In genomic region chr13:52187424-52188187, GRCh38 we compare ENCODE assay signal across 8 cellular contexts. TPM values are rescaled to one million over a fixed set of nuclear protein-coding genes. Genes with fewer than 3 reads are reported as not detected.
A peak's percentile ranks its signal among the peaks of the same experiment; 100 is the strongest.
DNase-seq lines count a peak whose midpoint lies in the region; ATAC-seq, FAIRE-seq and TF ChIP-seq lines count a peak whose summit lies in the region.
"Not testable (repeated sequence)": the region's sequence is repeated elsewhere in the genome, so short reads cannot be mapped to it uniquely, and the experiment has no call there.

No MANE protein-coding gene starts in this region.

- H3K36me3 ChIP-seq in endodermal cell (ENCODE audit: control insufficient read depth, insufficient read depth, low read length), result peaks cover 37% of the 10 kb centered on the region
- not testable (repeated sequence) for H3K36me3 ChIP-seq in keratinocyte (ENCODE audit: control insufficient read depth in 2 of 2, extremely low read depth in 1 of 2, insufficient read depth in 2 of 2, low read length in 2 of 2)

- H3K4me3 ChIP-seq in endodermal cell (ENCODE audit: low read length); keratinocyte (ENCODE audit: control insufficient read depth in 2 of 3, extremely low read depth in 1 of 3, insufficient read depth in 2 of 3, low read depth in 1 of 3, low read length in 3 of 3): not testable (repeated sequence)

- H3K4me1 ChIP-seq in endodermal cell (ENCODE audit: control insufficient read depth, insufficient read depth, low read length); keratinocyte (ENCODE audit: control insufficient read depth, extremely low read depth, insufficient read depth, low read length): not testable (repeated sequence)

- not testable (repeated sequence) for H2AFZ ChIP-seq in keratinocyte (ENCODE audit: control insufficient read depth, low read length)

- dilution Hi-C loops in keratinocyte (cut with MboI; ENCODE audit: extremely low pct_ligation_motif_present, low sequenced_read_pairs), result not testable (repeated sequence)

- not testable (repeated sequence) for H3K9me3 Mint-ChIP-seq in activated T-cell treated with anti-CD3 and anti-CD28 coated beads, Interleukin-2, amount 50 U/mL, for 72 hours; endodermal cell; stimulated activated memory B cell treated with anti-CD40 and anti-IgM and Interleukin-4, amounts not matched to agents 10 μg/mL and 1 μg/mL and 100 μg/mL, for 72 hours

- H3K9ac ChIP-seq in endodermal cell (ENCODE audit: extremely low read depth, low read length, poor library complexity, severe bottlenecking); keratinocyte (ENCODE audit: control insufficient read depth, extremely low read depth, insufficient read depth, low read length): not testable (repeated sequence)

- DNase-seq in Daoy (ENCODE audit: low read depth), result peak; percentile 40
- peak; percentile 64 for DNase-seq in OCI-M2 (lab: John Stamatoyannopoulos, UW; ENCODE audit: unreplicated experiment)
- DNase-seq in activated T-cell treated with anti-CD3 and anti-CD28 coated beads, Interleukin-2, amount 50 U/mL, for 72 hours; endodermal cell; keratinocyte (ENCODE audit: low read depth, low spot score): not testable (repeated sequence)

- H3K27me3 Mint-ChIP-seq in activated T-cell treated with anti-CD3 and anti-CD28 coated beads, Interleukin-2, amount 50 U/mL, for 72 hours (ENCODE audit: low read depth); endodermal cell (ENCODE audit: insufficient read depth); stimulated activated memory B cell treated with anti-CD40 and anti-IgM and Interleukin-4, amounts not matched to agents 10 μg/mL and 1 μg/mL and 100 μg/mL, for 72 hours: not testable (repeated sequence)

- not testable (repeated sequence) for H3K9me1 ChIP-seq in keratinocyte (ENCODE audit: control insufficient read depth, extremely low read depth, insufficient read depth, low read length)

- not testable (repeated sequence) for H3K27me3 ChIP-seq in endodermal cell (ENCODE audit: control insufficient read depth, insufficient read depth, low read length, poor library complexity, severe bottlenecking); keratinocyte (ENCODE audit: control insufficient read depth, extremely low read depth, insufficient read depth, low read length)

- peaks cover 16% of the 10 kb centered on the region for H3K79me2 ChIP-seq in keratinocyte (ENCODE audit: control insufficient read depth, insufficient read depth, low read length)

- H3K27ac Mint-ChIP-seq in activated T-cell treated with anti-CD3 and anti-CD28 coated beads, Interleukin-2, amount 50 U/mL, for 72 hours, result peak overlapping the region; percentile 68
- peak overlapping the region; percentile 17 for H3K27ac Mint-ChIP-seq in endodermal cell
- peak overlapping the region; percentile 8 for H3K27ac Mint-ChIP-seq in stimulated activated memory B cell treated with anti-CD40 and anti-IgM and Interleukin-4, amounts not matched to agents 10 μg/mL and 1 μg/mL and 100 μg/mL, for 72 hours

- WGBS in endodermal cell (ENCODE audit: insufficient coverage in 1 of 2, insufficient read length in 1 of 2), 2 experiments, result 93% methylated on average over 3 of the region's 4 CpGs; no CpG with 5 or more reads in 1 of the 2 experiments

- not testable (repeated sequence) for H3K4me2 ChIP-seq in keratinocyte (ENCODE audit: control insufficient read depth, extremely low read depth, insufficient read depth, low read depth, low read length)

- H3K9me3 ChIP-seq in endodermal cell (ENCODE audit: control insufficient read depth, low read length); keratinocyte (ENCODE audit: control insufficient read depth, low read depth, low read length): not testable (repeated sequence)

- H3K4me1 Mint-ChIP-seq in activated T-cell treated with anti-CD3 and anti-CD28 coated beads, Interleukin-2, amount 50 U/mL, for 72 hours (ENCODE audit: low read depth), result peaks cover 27% of the 10 kb centered on the region
- not testable (repeated sequence) for H3K4me1 Mint-ChIP-seq in endodermal cell; stimulated activated memory B cell treated with anti-CD40 and anti-IgM and Interleukin-4, amounts not matched to agents 10 μg/mL and 1 μg/mL and 100 μg/mL, for 72 hours

- H3K27ac ChIP-seq in endodermal cell (ENCODE audit: low read depth, low read length); keratinocyte (ENCODE audit: control insufficient read depth, insufficient read depth, low read length): not testable (repeated sequence)

- not testable (repeated sequence) for TF ChIP-seq CTCF in endodermal cell (conservative IDR thresholded peaks at IDR 0.05); keratinocyte (optimal IDR thresholded peaks at IDR 0.05 in 1 of 3, IDR thresholded peaks at IDR 0.05 in 1 of 3, conservative IDR thresholded peaks at IDR 0.05 in 1 of 3; ENCODE audit: extremely low read depth in 1 of 3, insufficient read depth in 2 of 3, low read length in 3 of 3)

- peak; percentile 54 for ATAC-seq in GM21447 (IDR thresholded peaks at IDR 0.05; ENCODE audit: unreplicated experiment)
- peak; percentile 71 for ATAC-seq in HG03432 (IDR thresholded peaks at IDR 0.05; ENCODE audit: unreplicated experiment)
- peak; percentile 60 to 62 for ATAC-seq in activated T-cell treated with anti-CD3 and anti-CD28 coated beads, Interleukin-2, amount 50 U/mL, for 72 hours (replicated peaks in 1 of 2)
- ATAC-seq in stimulated activated memory B cell treated with anti-CD40 and anti-IgM and Interleukin-4, amounts not matched to agents 10 μg/mL and 1 μg/mL and 100 μg/mL, for 72 hours, result peak; percentile 51

- not testable (repeated sequence) for H4K20me1 ChIP-seq in keratinocyte (ENCODE audit: control insufficient read depth, extremely low read depth, insufficient read depth, low read length)

- H3K36me3 Mint-ChIP-seq in activated T-cell treated with anti-CD3 and anti-CD28 coated beads, Interleukin-2, amount 50 U/mL, for 72 hours (ENCODE audit: insufficient read depth in 2 of 2), result not testable (repeated sequence)
- H3K36me3 Mint-ChIP-seq in endodermal cell (ENCODE audit: low read depth), result peaks cover 47% of the 10 kb centered on the region
- peaks cover 17% of the 10 kb centered on the region for H3K36me3 Mint-ChIP-seq in stimulated activated memory B cell treated with anti-CD40 and anti-IgM and Interleukin-4, amounts not matched to agents 10 μg/mL and 1 μg/mL and 100 μg/mL, for 72 hours

- not testable (repeated sequence) for H3K4me3 Mint-ChIP-seq in activated T-cell treated with anti-CD3 and anti-CD28 coated beads, Interleukin-2, amount 50 U/mL, for 72 hours; endodermal cell; stimulated activated memory B cell treated with anti-CD40 and anti-IgM and Interleukin-4, amounts not matched to agents 10 μg/mL and 1 μg/mL and 100 μg/mL, for 72 hours

- peak; percentile 73 for FAIRE-seq in keratinocyte (lab: Jason Lieb, UNC)

RNA-seq across cellular contexts. Expression of gene NEK3, which starts 28.2 kb away (rescaled TPM):
- 17.1 and 17.8 TPM in 2 replicates for total RNA-seq in Daoy (2014; rRNA removed; shearing (Covaris generic))
- 10 to 100 TPM; 14.4 to 14.9 TPM for total RNA-seq in activated T-cell treated with anti-CD3 and anti-CD28 coated beads, Interleukin-2, amount 50 U/mL, for 72 hours
- 10 to 100 TPM; 30.7 to 48.8 TPM for total RNA-seq in endodermal cell
- polyA plus RNA-seq in endodermal cell (2013, experiment 1 of 2), result 38.5 TPM
- 38.2 TPM for polyA plus RNA-seq in endodermal cell (2013, experiment 2 of 2)
- polyA plus RNA-seq in keratinocyte, result 5.1 to 11.1 TPM (median 6.7 TPM) in 3 replicates
- 13.8 TPM for polyA plus RNA-seq in keratinocyte (2011; ENCODE audit: low read depth)
- polyA plus RNA-seq in keratinocyte (2011; cell fraction: cytosol; rRNA removed), result 5.4 and 8.9 TPM in 2 replicates
- 15.6 and 21.1 TPM in 2 replicates for polyA plus RNA-seq in keratinocyte (2011; cell fraction: nucleus; rRNA removed)
- 3.3 and 7.7 TPM in 2 replicates for polyA plus RNA-seq in keratinocyte (2012; ENCODE audit: low replicate concordance)
- 0.92 to 5.6 TPM (median 1.5 TPM) in 3 replicates for polyA minus RNA-seq in keratinocyte
- 2.5 TPM for polyA minus RNA-seq in keratinocyte (2011; cell fraction: cytosol; rRNA and poly(A)+ RNA removed)
- polyA minus RNA-seq in keratinocyte (2011; cell fraction: nucleus; rRNA and poly(A)+ RNA removed), result 1.7 and 3.8 TPM in 2 replicates

RNA-seq across cellular contexts. Expression of gene NEK5, which starts 58.7 kb away (rescaled TPM):
- 0.23 TPM in 1 of 2 replicates, not detected in the other for total RNA-seq in Daoy (2014; rRNA removed; shearing (Covaris generic))
- total RNA-seq in activated T-cell treated with anti-CD3 and anti-CD28 coated beads, Interleukin-2, amount 50 U/mL, for 72 hours, result under 1 TPM; 0.12 to 0.16 TPM
- total RNA-seq in endodermal cell, result 1 to 10 TPM; 1.4 to 1.8 TPM
- polyA plus RNA-seq in endodermal cell (2013, experiment 1 of 2), result 0.50 TPM
- polyA plus RNA-seq in endodermal cell (2013, experiment 2 of 2), result 0.54 TPM
- polyA plus RNA-seq in keratinocyte, result 0.11 to 0.45 TPM (median 0.21 TPM) in 3 replicates
- polyA plus RNA-seq in keratinocyte (2011; ENCODE audit: low read depth), result 0.45 TPM
- 0.25 and 0.28 TPM in 2 replicates for polyA plus RNA-seq in keratinocyte (2011; cell fraction: cytosol; rRNA removed)
- 0.76 and 1.1 TPM in 2 replicates for polyA plus RNA-seq in keratinocyte (2011; cell fraction: nucleus; rRNA removed)
- polyA plus RNA-seq in keratinocyte (2012; ENCODE audit: low replicate concordance), result 0.17 and 0.47 TPM in 2 replicates
- polyA minus RNA-seq in keratinocyte, result 0.22 to 0.33 TPM in 2 of 3 replicates, not detected in the other
- polyA minus RNA-seq in keratinocyte (2011; cell fraction: cytosol; rRNA and poly(A)+ RNA removed), result not detected
- 0.74 and 0.78 TPM in 2 replicates for polyA minus RNA-seq in keratinocyte (2011; cell fraction: nucleus; rRNA and poly(A)+ RNA removed)

Comparison
In these comparisons a context has a peak if more than half of its experiments do, and no peak if none do; other contexts are left out.
1. H3K27ac Mint-ChIP-seq: peak in every context shown above with its lines; median percentile 68 in activated T-cell treated with anti-CD3 and anti-CD28 coated beads, Interleukin-2, amount 50 U/mL, for 72 hours; 17 in endodermal cell; 8 in stimulated activated memory B cell treated with anti-CD40 and anti-IgM and Interleukin-4, amounts not matched to agents 10 μg/mL and 1 μg/mL and 100 μg/mL, for 72 hours.